In the genomic region with DNA sequence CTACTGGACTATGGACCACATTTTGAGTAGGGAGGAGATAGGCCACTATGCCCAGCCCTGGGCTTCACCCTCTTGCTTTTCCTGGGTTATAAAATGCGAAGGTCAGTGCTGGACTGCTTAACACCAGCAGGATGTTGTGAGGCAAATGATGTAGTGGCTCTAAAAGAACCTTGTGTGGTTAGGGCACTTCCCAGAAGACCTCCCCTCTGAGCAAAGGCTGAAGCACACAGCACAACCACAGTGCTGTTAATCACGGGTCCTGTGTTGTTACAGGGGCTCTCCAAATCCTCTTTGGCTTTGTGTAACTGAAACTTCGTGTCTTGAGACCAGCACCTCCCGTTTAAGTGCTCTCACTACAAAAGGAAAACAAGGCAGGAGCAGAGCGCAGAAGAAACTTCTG, we compare ENCODE assay signal across 13 cellular contexts.
DNase-seq lines count a peak whose midpoint lies in the region; ATAC-seq, FAIRE-seq and TF ChIP-seq lines count a peak whose summit lies in the region.
"Had no signal": no experiment of that assay in that cellular context is flagged by ENCODE, and none has a peak within 500 bp of the region (broad histone marks: within the 10 kb centered on the region; RNA-seq: fewer than 3 reads in every experiment).

No MANE protein-coding gene starts in this region.

- intact Hi-C loops in GM12878 (cut with micrococcal nuclease; ENCODE audit: unreplicated experiment) = no loop called here

- H3K36me3 ChIP-seq in BLaER1 (no peaks in the 10 kb centered on the region), GM12878 (ENCODE audit: control insufficient read depth in 2 of 2, insufficient read depth in 2 of 2, low read length in 1 of 2) (peaks cover 0 to 6% of the 10 kb centered on the region in 2 experiments; a peak in 3 of 4 replicates), osteoblast (ENCODE audit: insufficient read depth, low read length) (no peaks in the 10 kb centered on the region)
- no peaks in the 10 kb centered on the region for H3K36me3 ChIP-seq in BLaER1 treated with 17β-estradiol and CSF1 and Interleukin-3, amounts not matched to agents 10 nM and 100 nM
- H3K36me3 ChIP-seq: BE2C, HAP-1 had no signal

- in situ Hi-C loops in GM12878 (cut with MboI) = no loop called here

- no peak for TF ChIP-seq EP300 in GM12878 (IDR thresholded peaks at IDR 0.05; ENCODE audit: borderline replicate concordance in 1 of 2, control insufficient read depth in 1 of 2, low read depth in 2 of 2, low read length in 2 of 2)

- H2AFZ ChIP-seq in GM12878 (ENCODE audit: control insufficient read depth, low read depth, low read length) (no peak overlapping the region), osteoblast (ENCODE audit: low read length) (no peak overlapping the region)

- H3K4me1 ChIP-seq in BLaER1 (peaks cover 45% of the 10 kb centered on the region), GM12878 (ENCODE audit: control insufficient read depth, insufficient read depth, low read length) (no peaks in the 10 kb centered on the region), osteoblast (ENCODE audit: insufficient read depth, low read length) (peaks cover 7% of the 10 kb centered on the region)
- peaks cover 16 to 43% (median 32%) of the 10 kb centered on the region in 10 experiments for H3K4me1 ChIP-seq in BLaER1 treated with 17β-estradiol and CSF1 and Interleukin-3, amounts not matched to agents 10 nM and 100 nM
- H3K4me1 ChIP-seq: A549, HAP-1 had no signal

- SMC1A ChIA-PET in GM12878 (lab: Charles Lee; ENCODE audit: uncharacterized antibody, unreplicated experiment) = no interaction called here

- no TSS peak for BruUV-seq in GM12878 (replicated peaks; lab: Mats Ljungman, UMichigan)

- peak overlapping the region; percentile 29 for H3K4me2 ChIP-seq in BLaER1
- H3K4me2 ChIP-seq in BLaER1 treated with 17β-estradiol and CSF1 and Interleukin-3, amounts not matched to agents 10 nM and 100 nM = peak overlapping the region in 7 of 11 experiments; percentile 8 to 47 (median 27); a peak in 7 of 22 replicates
- no peak overlapping the region for H3K4me2 ChIP-seq in GM12878 (ENCODE audit: control insufficient read depth, insufficient read depth)
- no peak overlapping the region for H3K4me2 ChIP-seq in osteoblast (ENCODE audit: insufficient read depth, low read length)
- H3K4me2 ChIP-seq: A549 had no signal

- TF ChIP-seq POLR2A in GM12878 (IDR thresholded peaks at IDR 0.05; ENCODE audit: low read depth, low read length) = no peak

- H3K27ac ChIP-seq in BLaER1 (no peak overlapping the region), GM12878 (ENCODE audit: control insufficient read depth, insufficient read depth) (no peak overlapping the region), osteoblast (ENCODE audit: low read depth, low read length) (no peak overlapping the region)
- no peak overlapping the region for H3K27ac ChIP-seq in BLaER1 treated with 17β-estradiol and CSF1 and Interleukin-3, amounts not matched to agents 10 nM and 100 nM
- H3K27ac ChIP-seq: A549 had no signal

- RAD21 ChIA-PET in GM12878 (lab: Charles Lee; ENCODE audit: unreplicated experiment) = no interaction called here

- 53% methylated on average over 5 of the region's 5 CpGs for WGBS in GM12878 (ENCODE audit: insufficient coverage, insufficient replicate concordance, low lambda C conversion rate, missing lambda C conversion rate)

- no peak for DNase-seq in GM12878 (ENCODE audit: low read depth, low spot score)
- DNase-seq in osteoblast (ENCODE audit: insufficient read length, low spot score, missing footprints) = peak; percentile 80
- no peak for DNase-seq in GOT3 (lab: John Stamatoyannopoulos, UW)
- DNase-seq: BE2C; CD8-positive, alpha-beta memory T cell; DMS53 had no signal

- H3K9ac ChIP-seq in BLaER1 = no peak overlapping the region
- H3K9ac ChIP-seq in BLaER1 treated with 17β-estradiol and CSF1 and Interleukin-3, amounts not matched to agents 10 nM and 100 nM = no peak overlapping the region
- H3K9ac ChIP-seq in GM12878 (ENCODE audit: control insufficient read depth, insufficient read depth, low read length) = no peak overlapping the region

- no peaks in the 10 kb centered on the region for H3K27me3 ChIP-seq in BLaER1
- H3K27me3 ChIP-seq in BLaER1 treated with 17β-estradiol and CSF1 and Interleukin-3, amounts not matched to agents 10 nM and 100 nM = no peaks in the 10 kb centered on the region
- H3K27me3 ChIP-seq in GM12878 (replicated peaks in 1 of 2; ENCODE audit: control insufficient read depth in 2 of 2, insufficient read depth in 2 of 2, low read length in 1 of 2) = no peaks in the 10 kb centered on the region
- no peaks in the 10 kb centered on the region for H3K27me3 ChIP-seq in osteoblast (ENCODE audit: insufficient read depth, low read length)
- H3K27me3 ChIP-seq: BE2C had no signal

- no peak for FAIRE-seq in GM12878 (lab: Jason Lieb, UNC)
- FAIRE-seq: A549, GM12891, H1 had no signal

- ATAC-seq in GM12878 (peak; percentile 46), HG03469 (IDR thresholded peaks at IDR 0.05; ENCODE audit: unreplicated experiment) (no peak)
- ATAC-seq: A549 had no signal

- POLR2A ChIA-PET in GM12878 (lab: Charles Lee) = no interaction called here

- TF ChIP-seq CTCF in GM12878 (IDR thresholded peaks at IDR 0.05 in 2 of 3, conservative IDR thresholded peaks at IDR 0.05 in 1 of 3; ENCODE audit: control insufficient read depth in 2 of 3, extremely low read depth in 1 of 3, insufficient read depth in 1 of 3, low read depth in 3 of 3, low read length in 3 of 3) (no peak), osteoblast (IDR thresholded peaks at IDR 0.05; ENCODE audit: extremely low read depth, low read depth, low read length) (no peak)

- H3K9me3 ChIP-seq in BLaER1 = no peaks in the 10 kb centered on the region
- H3K9me3 ChIP-seq in BLaER1 treated with 17β-estradiol and CSF1 and Interleukin-3, amounts not matched to agents 10 nM and 100 nM (replicated peaks in 1 of 11) = no peaks in the 10 kb centered on the region
- H3K9me3 ChIP-seq in GM12878 (replicated peaks; ENCODE audit: control insufficient read depth, insufficient read depth, low read length) = no peaks in the 10 kb centered on the region
- H3K9me3 ChIP-seq in osteoblast (ENCODE audit: low read depth, low read length) = no peaks in the 10 kb centered on the region
- H3K9me3 ChIP-seq: A549, BE2C, HAP-1 had no signal

- CTCF ChIA-PET in GM12878 (lab: Yijun Ruan, JAX) = no interaction called here

- H4K20me1 ChIP-seq in BLaER1 (no peaks in the 10 kb centered on the region), GM12878 (ENCODE audit: control insufficient read depth, insufficient read depth) (no peaks in the 10 kb centered on the region), osteoblast (ENCODE audit: insufficient read depth, low read length) (no peaks in the 10 kb centered on the region)
- H4K20me1 ChIP-seq in BLaER1 treated with 17β-estradiol and CSF1 and Interleukin-3, amounts not matched to agents 10 nM and 100 nM = peaks cover 0 to 6% (median 0%) of the 10 kb centered on the region in 11 experiments; a peak in 3 of 22 replicates

- H3K4me3 ChIP-seq in BLaER1 (no peak overlapping the region), GM12878 (no peak overlapping the region), osteoblast (ENCODE audit: insufficient read depth, low read length) (no peak overlapping the region)
- no peak overlapping the region for H3K4me3 ChIP-seq in BLaER1 treated with 17β-estradiol and CSF1 and Interleukin-3, amounts not matched to agents 10 nM and 100 nM
- H3K4me3 ChIP-seq: A549, HAP-1 had no signal

- H3K79me2 ChIP-seq in GM12878 (ENCODE audit: control insufficient read depth, insufficient read depth, low read length) (no peaks in the 10 kb centered on the region), osteoblast (ENCODE audit: insufficient read depth, low read length) (no peaks in the 10 kb centered on the region)

- no peak for TF ChIP-seq RAD21 in GM12878 (IDR thresholded peaks at IDR 0.05; ENCODE audit: insufficient read depth, low read depth, low read length)

TF ChIP-seq in GM12878, 131 proteins besides CTCF, POLR2A, EP300 and RAD21:
- TF ChIP-seq CBX5 (IDR thresholded peaks at IDR 0.05; ENCODE audit: low read depth) = no peak
- TF ChIP-seq RUNX3 (IDR thresholded peaks at IDR 0.05; ENCODE audit: low read length) = peak; percentile 27; the same call in 1 of the 2 replicates

Comparison
In these comparisons a context has a peak if more than half of its experiments do, and no peak if none do; other contexts are left out.
1. H3K4me2 ChIP-seq: peak in BLaER1 (single experiment) and BLaER1 treated with 17β-estradiol and CSF1 and Interleukin-3, amounts not matched to agents 10 nM and 100 nM (7 of 11); none in GM12878 (single experiment) and osteoblast (single experiment).